Comparison of ENCODE assay signal across 31 cellular contexts in genomic region chr17:68766640-68767039, GRCh38.
"Had no signal": no experiment of that assay in that cellular context is flagged by ENCODE, and none has a peak within 500 bp of the region (broad histone marks: within the 10 kb centered on the region; RNA-seq: fewer than 3 reads in every experiment).

No MANE protein-coding gene starts in this region.

- DNase-seq: Kasumi-1, MG63, NCI-H1048, NCI-H1092 treated with DMSO at 0.1 percent for 48 hours, NCI-H1105 treated with DMSO at 0.1 percent for 48 hours, NCI-H1436, NCI-H146, NCI-H1694, NCI-H187, NCI-H1930, NCI-H2029 treated with DMSO at 0.1 percent for 48 hours, NCI-H2081 treated with DMSO at 0.1 percent for 48 hours, NCI-H2107, NCI-H2171, NCI-H226, NCI-H446 treated with DMSO at 0.1 percent for 48 hours, NCI-H510A, NCI-H524, NCI-H526, NCI-H69, NCI-H748 treated with DMSO at 0.1 percent for 48 hours, NCI-H82, OCI-M1, PC-3, Peyer's patch, Right ventricle myocardium superior, RPMI8226, SHP77 treated with DMSO at 0.1 percent for 48 hours, SK-N-SH, SW 1271 had no signal

- H3K4me2 ChIP-seq: SK-N-SH had no signal

- H3K4me1 ChIP-seq: Peyer's patch, SJSA1 had no signal

- H3K4me3 ChIP-seq: MG63, Peyer's patch, SJSA1 had no signal

- H3K9ac ChIP-seq: SK-N-SH had no signal

- H3K36me3 ChIP-seq: MG63, Peyer's patch, SJSA1 had no signal

- ATAC-seq: PC-3 had no signal

- H3K27me3 ChIP-seq: MG63, Peyer's patch, SJSA1 had no signal

- H3K9me3 ChIP-seq: MG63, Peyer's patch, SJSA1, SK-N-SH had no signal

- H3K27ac ChIP-seq: Peyer's patch, SJSA1 had no signal
